ENCODE assay signal across 7 cellular contexts in genomic region chr11:108958446-108959123, GRCh38.
A peak's percentile ranks its signal among the peaks of the same experiment; 100 is the strongest.
DNase-seq lines count a peak whose midpoint lies in the region; ATAC-seq lines count a peak whose summit lies in the region.

No MANE protein-coding gene starts in this region.

- no CpG with 5 or more reads among the region's 5 CpGs for WGBS in neuronal stem cell (ENCODE audit: extremely low coverage in 2 of 2, insufficient read length in 2 of 2, insufficient replicate concordance in 1 of 2), 2 donors

- H3K27ac ChIP-seq in neuronal stem cell (replicated peaks; ENCODE audit: low read length): no peak overlapping the region

- H3K36me3 ChIP-seq in adipocyte (ENCODE audit: control insufficient read depth, insufficient read depth, low read length, severe bottlenecking): no peaks in the 10 kb centered on the region
- H3K36me3 ChIP-seq in neuronal stem cell (replicated peaks in 1 of 2; ENCODE audit: control insufficient read depth in 2 of 2, insufficient read depth in 2 of 2, low read length in 2 of 2): no peaks in the 10 kb centered on the region

- H3K23ac ChIP-seq in neuronal stem cell (ENCODE audit: low read depth, low read length, poor library complexity): no peak overlapping the region

- H3K4me3 ChIP-seq in adipocyte (ENCODE audit: low read length): no peak overlapping the region
- no peak overlapping the region for H3K4me3 ChIP-seq in neuronal stem cell (ENCODE audit: low read length in 2 of 2)

- peak; percentile 72 for DNase-seq in adipocyte (ENCODE audit: low read depth)
- DNase-seq in neuronal stem cell (ENCODE audit: low spot score): no peak
- no peak for DNase-seq in GOT3 (lab: John Stamatoyannopoulos, UW)
- DNase-seq in OCI-M2 (lab: John Stamatoyannopoulos, UW; ENCODE audit: unreplicated experiment): no peak
- no peak for DNase-seq in NAMALWA (ENCODE audit: low spot score)

- H3K9ac ChIP-seq in adipocyte (ENCODE audit: low read length) (no peak overlapping the region), neuronal stem cell (ENCODE audit: low read depth, low read length, poor library complexity) (no peak overlapping the region)

- H3K79me1 ChIP-seq in neuronal stem cell (ENCODE audit: low read depth, low read length): no peaks in the 10 kb centered on the region

- no peak overlapping the region for H2BK120ac ChIP-seq in neuronal stem cell (ENCODE audit: low read depth, low read length)

- H3K27me3 ChIP-seq in adipocyte (replicated peaks; ENCODE audit: control insufficient read depth, insufficient read depth, low read length): no peaks in the 10 kb centered on the region
- no peaks in the 10 kb centered on the region for H3K27me3 ChIP-seq in neuronal stem cell (ENCODE audit: control insufficient read depth in 3 of 3, insufficient read depth in 3 of 3, low read depth in 1 of 3, low read length in 3 of 3)

- H4K8ac ChIP-seq in neuronal stem cell (ENCODE audit: low read depth, low read length): no peak overlapping the region

- no peak overlapping the region for H3K18ac ChIP-seq in neuronal stem cell (ENCODE audit: low read length)

- no peak overlapping the region for H2BK5ac ChIP-seq in neuronal stem cell (ENCODE audit: low read length)

- H2BK15ac ChIP-seq in neuronal stem cell (ENCODE audit: low read length): no peak overlapping the region

- H2AK5ac ChIP-seq in neuronal stem cell (ENCODE audit: low read depth, low read length): no peak overlapping the region

- H2BK12ac ChIP-seq in neuronal stem cell (ENCODE audit: low read length): no peak overlapping the region

- H3K4me2 ChIP-seq in neuronal stem cell (ENCODE audit: insufficient read depth, low read length, poor library complexity, severe bottlenecking): no peak overlapping the region

- H3K9me3 ChIP-seq in adipocyte (ENCODE audit: control insufficient read depth, low read length): peaks cover 17% of the 10 kb centered on the region
- no peaks in the 10 kb centered on the region for H3K9me3 ChIP-seq in neuronal stem cell (replicated peaks in 1 of 2; ENCODE audit: control insufficient read depth in 2 of 2, insufficient read depth in 1 of 2, low read depth in 1 of 2, low read length in 2 of 2)

- ATAC-seq in GM19035 (IDR thresholded peaks at IDR 0.05; ENCODE audit: unreplicated experiment) (peak; percentile 60), HG03097 (IDR thresholded peaks at IDR 0.05; ENCODE audit: low FRiP score, unreplicated experiment) (peak; percentile 54)

- no peak overlapping the region for H4K91ac ChIP-seq in neuronal stem cell (ENCODE audit: low read depth, low read length, poor library complexity)

- H2AFZ ChIP-seq in neuronal stem cell (ENCODE audit: low read length): peak overlapping the region; percentile 32

- H3K14ac ChIP-seq in neuronal stem cell (ENCODE audit: low read length): no peak overlapping the region

- H3K4me1 ChIP-seq in adipocyte (ENCODE audit: control insufficient read depth, insufficient read depth, low read length) (peaks cover 8% of the 10 kb centered on the region), neuronal stem cell (ENCODE audit: control insufficient read depth in 2 of 2, insufficient read depth in 1 of 2, low read depth in 1 of 2, low read length in 2 of 2) (peaks cover 3 to 4% of the 10 kb centered on the region in 2 donors)

- no peak overlapping the region for H3K4ac ChIP-seq in neuronal stem cell (ENCODE audit: low read length)
